ENCODE assay signal across 23 cellular contexts in genomic region chr9:135300346-135301141, GRCh38.
DNase-seq lines count a peak whose midpoint lies in the region; ATAC-seq, FAIRE-seq and TF ChIP-seq lines count a peak whose summit lies in the region.
"Had no signal": no experiment of that assay in that cellular context is flagged by ENCODE, and none has a peak within 500 bp of the region (broad histone marks: within the 10 kb centered on the region; RNA-seq: fewer than 3 reads in every experiment).

No MANE protein-coding gene starts in this region.

- H2AFZ ChIP-seq in GM23338, result no peak overlapping the region

- H3K4me3 ChIP-seq in NT2/D1 (ENCODE audit: insufficient read length, low read depth) (no peak overlapping the region), GM23338 (no peak overlapping the region), coronary artery (no peak overlapping the region)
- H3K4me3 ChIP-seq: body of pancreas, esophagus muscularis mucosa, tibial artery had no signal

- H3K27ac ChIP-seq in GM23338 (ENCODE audit: low read depth), result no peak overlapping the region
- no peak overlapping the region for H3K27ac ChIP-seq in coronary artery
- H3K27ac ChIP-seq: body of pancreas, esophagus muscularis mucosa, tibial artery had no signal

- POLR2A ChIA-PET in GM10248 (lab: Yijun Ruan, JAX), result no interaction called here

- H3K9me3 Mint-ChIP-seq in GM23338, result peaks cover 6% of the 10 kb centered on the region; the same call in 2 of the 3 replicates
- H3K9me3 Mint-ChIP-seq: CD4-positive, alpha-beta T cell had no signal

- DNase-seq in D721Med (ENCODE audit: insufficient read length, low spot score), result peak; percentile 61
- peak; percentile 14 for DNase-seq in GM10248 (ENCODE audit: extremely low spot score)
- no peak for DNase-seq in NT2/D1 (ENCODE audit: low read depth, low spot score)
- DNase-seq in mesenteric fat pad (ENCODE audit: low spot score), result peak; percentile 71
- DNase-seq in NCI-H526 treated with DMSO at 0.1 percent for 48 hours (lab: John Stamatoyannopoulos, UW), result no peak
- DNase-seq in GM23338 (ENCODE audit: low spot score), result no peak
- DNase-seq in coronary artery (ENCODE audit: low spot score), result no peak
- DNase-seq: activated CD4-positive, alpha-beta T cell treated with anti-CD3 and anti-CD28 coated beads for 48 hours; activated naive CD8-positive, alpha-beta T cell treated with anti-CD3 and anti-CD28 coated beads, Interleukin-2, amount 50 U/mL, for 24 hours; CD4-positive, alpha-beta T cell; effector memory CD4-positive, alpha-beta T cell; NCI-H1417; NCI-H774; OCI-M1; SHP77 treated with DMSO at 0.1 percent for 48 hours; stimulated activated CD4-positive, alpha-beta T cell treated with anti-CD3 and anti-CD28 coated beads, Interleukin-4, amount 100 ng/mL, for 4 hours; stimulated activated naive CD8-positive, alpha-beta T cell treated with anti-CD3 and anti-CD28 coated beads, Interleukin-15, amount 100 ng/mL, for 72 hours; tibial artery had no signal

- no peaks in the 10 kb centered on the region for H3K79me2 ChIP-seq in GM23338 (replicated peaks; ENCODE audit: insufficient read depth)

- H3K9me3 ChIP-seq in NT2/D1 (ENCODE audit: insufficient read depth, low read length), result no peaks in the 10 kb centered on the region
- H3K9me3 ChIP-seq: body of pancreas, esophagus muscularis mucosa, tibial artery had no signal

- H3K27ac Mint-ChIP-seq in GM23338, result no peak overlapping the region
- H3K27ac Mint-ChIP-seq: activated naive CD8-positive, alpha-beta T cell treated with anti-CD3 and anti-CD28 coated beads, Interleukin-2, amount 50 U/mL, for 24 hours; CD4-positive, alpha-beta T cell; memory B cell had no signal

- TF ChIP-seq CTCF in D721Med (IDR thresholded peaks at IDR 0.05; ENCODE audit: insufficient read depth, missing control alignments) (no peak), GM10248 (IDR thresholded peaks at IDR 0.05; ENCODE audit: control extremely low read depth, extremely low read depth, low read depth, missing control alignments) (no peak), GM23338 (conservative IDR thresholded peaks at IDR 0.05; ENCODE audit: low read depth in 2 of 2) (no peak), coronary artery (IDR thresholded peaks at IDR 0.05) (no peak)

- H3K4me1 ChIP-seq in NT2/D1 (ENCODE audit: insufficient read depth, insufficient read length) (peaks cover 11% of the 10 kb centered on the region), GM23338 (ENCODE audit: insufficient read depth) (peaks cover 18% of the 10 kb centered on the region)
- H3K4me1 ChIP-seq: esophagus muscularis mucosa, tibial artery had no signal

- no peaks in the 10 kb centered on the region for H3F3A ChIP-seq in GM23338 (replicated peaks; ENCODE audit: low read depth)

- H3K9ac ChIP-seq in NT2/D1 (ENCODE audit: insufficient read length, low read depth), result peak overlapping the region; percentile 22

- no peak for ATAC-seq in GM23338
- no peak for ATAC-seq in HG03108 (IDR thresholded peaks at IDR 0.05; ENCODE audit: unreplicated experiment)
- ATAC-seq: activated naive CD8-positive, alpha-beta T cell treated with anti-CD3 and anti-CD28 coated beads, Interleukin-2, amount 50 U/mL, for 24 hours; body of pancreas; HepG2; stimulated activated naive CD8-positive, alpha-beta T cell treated with anti-CD3 and anti-CD28 coated beads, Interleukin-15, amount 100 ng/mL, for 72 hours had no signal

- H3K4me2 ChIP-seq in GM23338, result no peak overlapping the region

- no peak for FAIRE-seq in D721Med (lab: Jason Lieb, UNC)
- FAIRE-seq: HepG2 had no signal

- no peaks in the 10 kb centered on the region for H4K20me1 ChIP-seq in GM23338 (replicated peaks; ENCODE audit: insufficient read depth)

- no peaks in the 10 kb centered on the region; the same call in 1 of the 2 replicates for H3K9me2 ChIP-seq in GM23338 (ENCODE audit: insufficient read depth)

- CTCF ChIA-PET in GM10248 (lab: Yijun Ruan, JAX), result no interaction called here

- H3K36me3 ChIP-seq in NT2/D1 (ENCODE audit: insufficient read depth, insufficient read length, low read length), result no peaks in the 10 kb centered on the region
- no peaks in the 10 kb centered on the region for H3K36me3 ChIP-seq in GM23338 (ENCODE audit: insufficient read depth)
- H3K36me3 ChIP-seq: esophagus muscularis mucosa, tibial artery had no signal

- H3K36me3 Mint-ChIP-seq in GM23338 (ENCODE audit: low read depth), result peaks cover 4% of the 10 kb centered on the region; the same call in 2 of the 3 replicates

- H3K4me3 Mint-ChIP-seq in GM23338, result no peak overlapping the region
- H3K4me3 Mint-ChIP-seq: activated naive CD8-positive, alpha-beta T cell treated with anti-CD3 and anti-CD28 coated beads, Interleukin-2, amount 50 U/mL, for 24 hours; CD4-positive, alpha-beta T cell; memory B cell; stimulated activated naive CD8-positive, alpha-beta T cell treated with anti-CD3 and anti-CD28 coated beads, Interleukin-15, amount 100 ng/mL, for 72 hours had no signal

- H3K27me3 Mint-ChIP-seq in GM23338 (ENCODE audit: insufficient read depth, low read depth, poor library complexity), result peaks cover 12% of the 10 kb centered on the region

- H3K4me1 Mint-ChIP-seq in GM23338, result peaks cover 21% of the 10 kb centered on the region
- H3K4me1 Mint-ChIP-seq: activated naive CD8-positive, alpha-beta T cell treated with anti-CD3 and anti-CD28 coated beads, Interleukin-2, amount 50 U/mL, for 24 hours; stimulated activated naive CD8-positive, alpha-beta T cell treated with anti-CD3 and anti-CD28 coated beads, Interleukin-15, amount 100 ng/mL, for 72 hours had no signal

- peaks cover 4% of the 10 kb centered on the region for H3K27me3 ChIP-seq in NT2/D1 (ENCODE audit: insufficient read depth, insufficient read length)
- no peaks in the 10 kb centered on the region for H3K27me3 ChIP-seq in GM23338 (ENCODE audit: insufficient read depth)
- H3K27me3 ChIP-seq: body of pancreas had no signal

TF ChIP-seq in GM23338, 12 proteins besides CTCF, POLR2A, EP300 and RAD21 (continues in another document):
- no peak for TF ChIP-seq ZNF331 (CRISPR knock-in tag; IDR thresholded peaks at IDR 0.05; ENCODE audit: low read depth)
- no peak for TF ChIP-seq EZH2 (IDR thresholded peaks at IDR 0.05; ENCODE audit: low read depth, unreplicated experiment)
- TF ChIP-seq EZH2phosphoT487 (IDR thresholded peaks at IDR 0.05; ENCODE audit: unreplicated experiment), result no peak
- no peak for TF ChIP-seq ZNF462 (CRISPR knock-in tag; IDR thresholded peaks at IDR 0.05)
- TF ChIP-seq CREB1 (CRISPR knock-in tag; IDR thresholded peaks at IDR 0.05; ENCODE audit: low read depth), result no peak

Comparison
In these comparisons a context has a peak if more than half of its experiments do, and no peak if none do; other contexts are left out.
1. DNase-seq: peak in D721Med (single experiment), GM10248 (single experiment) and mesenteric fat pad (single experiment); none in NT2/D1 (single experiment), NCI-H526 treated with DMSO at 0.1 percent for 48 hours (single experiment), GM23338 (single experiment) and coronary artery (single experiment).